Comparison of ENCODE assay signal across 1 cellular context in the genomic region with DNA sequence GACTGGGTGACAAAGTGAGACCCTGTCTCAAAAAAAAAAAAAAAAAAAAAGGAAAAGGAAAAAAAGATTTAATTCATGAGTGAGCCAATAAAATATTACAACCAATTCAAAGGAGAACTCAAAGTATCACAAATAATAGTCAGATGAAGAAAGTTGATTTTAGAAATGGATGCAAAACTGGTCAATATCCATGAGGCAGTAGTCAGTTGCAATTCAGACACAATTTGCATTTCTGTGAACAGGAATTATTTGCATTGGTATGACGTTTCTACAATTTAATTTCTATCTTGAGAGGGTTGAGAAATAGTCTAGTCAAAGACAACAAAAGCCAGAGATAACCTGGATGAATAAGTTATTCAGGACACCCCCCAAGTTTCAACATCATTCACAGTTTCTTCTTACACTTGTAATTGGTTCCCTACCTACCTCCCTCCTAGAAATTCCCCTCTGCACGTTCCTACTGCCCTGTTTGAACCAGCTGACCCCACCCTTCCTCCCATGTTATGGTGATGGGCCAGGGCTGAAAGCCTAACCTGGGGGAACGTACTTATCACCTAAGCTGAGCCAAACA.
TF ChIP-seq lines count a peak whose summit lies in the region.

No MANE protein-coding gene starts in this region.

TF ChIP-seq in GM12878, 131 proteins besides CTCF, POLR2A, EP300 and RAD21:
- TF ChIP-seq CHD2 (IDR thresholded peaks at IDR 0.05; ENCODE audit: borderline replicate concordance, low read depth, low read length) = no peak
- TF ChIP-seq POU2F2 (IDR thresholded peaks at IDR 0.05; ENCODE audit: borderline replicate concordance, low read depth, low read length) = no peak
- TF ChIP-seq, protein P1, sequence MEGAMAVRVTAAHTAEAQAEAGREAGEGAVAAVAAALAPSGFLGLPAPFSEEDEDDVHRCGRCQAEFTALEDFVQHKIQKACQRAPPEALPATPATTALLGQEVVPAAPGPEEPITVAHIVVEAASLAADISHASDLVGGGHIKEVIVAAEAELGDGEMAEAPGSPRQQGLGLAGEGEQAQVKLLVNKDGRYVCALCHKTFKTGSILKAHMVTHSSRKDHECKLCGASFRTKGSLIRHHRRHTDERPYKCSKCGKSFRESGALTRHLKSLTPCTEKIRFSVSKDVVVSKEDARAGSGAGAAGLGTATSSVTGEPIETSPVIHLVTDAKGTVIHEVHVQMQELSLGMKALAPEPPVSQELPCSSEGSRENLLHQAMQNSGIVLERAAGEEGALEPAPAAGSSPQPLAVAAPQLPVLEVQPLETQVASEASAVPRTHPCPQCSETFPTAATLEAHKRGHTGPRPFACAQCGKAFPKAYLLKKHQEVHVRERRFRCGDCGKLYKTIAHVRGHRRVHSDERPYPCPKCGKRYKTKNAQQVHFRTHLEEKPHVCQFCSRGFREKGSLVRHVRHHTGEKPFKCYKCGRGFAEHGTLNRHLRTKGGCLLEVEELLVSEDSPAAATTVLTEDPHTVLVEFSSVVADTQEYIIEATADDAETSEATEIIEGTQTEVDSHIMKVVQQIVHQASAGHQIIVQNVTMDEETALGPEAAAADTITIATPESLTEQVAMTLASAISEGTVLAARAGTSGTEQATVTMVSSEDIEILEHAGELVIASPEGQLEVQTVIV (IDR thresholded peaks at IDR 0.05; ENCODE audit: borderline replicate concordance, partially characterized antibody) = no peak
- TF ChIP-seq KAT2A (conservative IDR thresholded peaks at IDR 0.05; ENCODE audit: control insufficient read depth, low read depth, low read length) = no peak
- TF ChIP-seq IKZF1 (conservative IDR thresholded peaks at IDR 0.05) = no peak
